17 cellular contexts compared by ENCODE assay signal in the genomic region with DNA sequence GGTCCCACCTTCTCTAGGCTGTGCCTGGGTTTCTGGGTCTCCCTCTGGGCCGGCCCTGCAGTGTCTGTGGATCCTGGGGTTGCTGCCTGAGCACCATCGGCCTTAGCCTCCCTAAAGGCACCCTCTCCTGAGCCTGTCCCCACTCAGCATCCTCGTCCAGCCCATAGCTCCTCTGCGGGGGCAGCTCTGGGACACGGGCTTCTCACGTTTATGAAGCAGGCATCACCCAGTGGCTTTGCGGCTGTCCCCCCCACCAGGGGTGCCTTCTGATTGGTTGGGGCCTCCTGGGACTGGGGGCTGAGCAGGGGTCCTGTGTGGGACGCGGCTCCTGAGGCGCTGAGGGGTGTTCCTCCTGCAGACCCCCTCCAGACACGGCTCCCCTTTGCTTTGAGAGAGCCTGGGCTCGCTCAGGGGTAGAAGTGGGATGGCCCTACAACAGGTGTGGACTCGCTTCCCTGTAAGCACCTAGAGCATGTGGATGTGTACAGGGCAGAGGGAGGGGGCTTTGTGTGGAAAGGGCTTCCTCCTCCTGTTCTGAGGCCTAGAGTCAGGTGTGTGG.
"Had no signal": no experiment of that assay in that cellular context is flagged by ENCODE, and none has a peak within 500 bp of the region (broad histone marks: within the 10 kb centered on the region; RNA-seq: fewer than 3 reads in every experiment).

No MANE protein-coding gene starts in this region.

- H3K27me3 Mint-ChIP-seq: activated CD4-positive, alpha-beta T cell treated with anti-CD3 and anti-CD28 coated beads, Interleukin-2, amount 10 ng/mL, durations not matched to agents 24 days and 14 days; activated naive CD8-positive, alpha-beta T cell treated with anti-CD3 and anti-CD28 coated beads, Interleukin-2, amount 10 ng/mL, durations not matched to agents 7 days and 5 days; effector memory CD8-positive, alpha-beta T cell; progenitor cell of endocrine pancreas; T-cell had no signal

- H3K9me3 ChIP-seq: body of pancreas, esophagus squamous epithelium, stomach, upper lobe of left lung had no signal

- ATAC-seq: body of pancreas; effector memory CD8-positive, alpha-beta T cell had no signal

- H3K9me3 Mint-ChIP-seq: activated CD4-positive, alpha-beta T cell treated with anti-CD3 and anti-CD28 coated beads, Interleukin-2, amount 10 ng/mL, durations not matched to agents 24 days and 14 days; activated naive CD8-positive, alpha-beta T cell treated with anti-CD3 and anti-CD28 coated beads, Interleukin-2, amount 10 ng/mL, durations not matched to agents 7 days and 5 days; activated T-helper 1 cell treated with anti-CD3 and anti-CD28 coated beads, Interleukin-12 subunit alpha, Interleukin-12 subunit beta, Interleukin-2, Interleukin-4 antibody, amounts not matched to agents 30 ng/mL and 10 ng/mL and 1 ng/mL, durations not matched to agents 14 hours and 24 hours and 36 hours; effector memory CD8-positive, alpha-beta T cell; nephron; T-cell had no signal

- H3K36me3 Mint-ChIP-seq: activated naive CD8-positive, alpha-beta T cell treated with anti-CD3 and anti-CD28 coated beads, Interleukin-2, amount 10 ng/mL, durations not matched to agents 7 days and 5 days had no signal

- H3K27me3 ChIP-seq: body of pancreas, esophagus squamous epithelium, hepatocyte, stomach, upper lobe of left lung had no signal

- H3K27ac Mint-ChIP-seq: activated CD4-positive, alpha-beta T cell treated with anti-CD3 and anti-CD28 coated beads, Interleukin-2, amount 10 ng/mL, durations not matched to agents 24 days and 14 days; activated naive CD8-positive, alpha-beta T cell treated with anti-CD3 and anti-CD28 coated beads, Interleukin-2, amount 10 ng/mL, durations not matched to agents 7 days and 5 days; activated T-helper 1 cell treated with anti-CD3 and anti-CD28 coated beads, Interleukin-12 subunit alpha, Interleukin-12 subunit beta, Interleukin-2, Interleukin-4 antibody, amounts not matched to agents 30 ng/mL and 10 ng/mL and 1 ng/mL, durations not matched to agents 14 hours and 24 hours and 36 hours; nephron; progenitor cell of endocrine pancreas had no signal

- H3K4me3 Mint-ChIP-seq: activated CD4-positive, alpha-beta T cell treated with anti-CD3 and anti-CD28 coated beads, Interleukin-2, amount 10 ng/mL, durations not matched to agents 24 days and 14 days; activated naive CD8-positive, alpha-beta T cell treated with anti-CD3 and anti-CD28 coated beads, Interleukin-2, amount 10 ng/mL, durations not matched to agents 7 days and 5 days; activated T-helper 1 cell treated with anti-CD3 and anti-CD28 coated beads, Interleukin-12 subunit alpha, Interleukin-12 subunit beta, Interleukin-2, Interleukin-4 antibody, amounts not matched to agents 30 ng/mL and 10 ng/mL and 1 ng/mL, durations not matched to agents 14 hours and 24 hours and 36 hours; effector memory CD8-positive, alpha-beta T cell; nephron; T-cell had no signal

- H3K27ac ChIP-seq: body of pancreas, esophagus squamous epithelium, hepatocyte, stomach, upper lobe of left lung had no signal

- H3K4me3 ChIP-seq: body of pancreas, esophagus squamous epithelium, hepatocyte, lung, stomach, upper lobe of left lung had no signal

- H3K4me1 Mint-ChIP-seq: nephron had no signal

- DNase-seq: activated CD4-positive, alpha-beta T cell treated with anti-CD3 and anti-CD28 coated beads, Interleukin-2, amount 10 ng/mL, durations not matched to agents 24 days and 14 days; activated CD4-positive, CD25-positive, alpha-beta regulatory T cell; activated naive CD8-positive, alpha-beta T cell treated with anti-CD3 and anti-CD28 coated beads, Interleukin-2, amount 10 ng/mL, durations not matched to agents 7 days and 5 days; dermis blood vessel endothelial cell; effector memory CD8-positive, alpha-beta T cell; esophagus squamous epithelium; stimulated activated CD4-positive, alpha-beta T cell treated with anti-CD3 and anti-CD28 coated beads, Interleukin-2, amount 100 ng/mL, for 24 hours; stomach; T-cell; T-helper 9 cell; upper lobe of left lung had no signal
